18 cellular contexts compared by ENCODE assay signal in genomic region chr17:72671034-72671433, GRCh38.
"Had no signal": no experiment of that assay in that cellular context is flagged by ENCODE, and none has a peak within 500 bp of the region (broad histone marks: within the 10 kb centered on the region; RNA-seq: fewer than 3 reads in every experiment).

No MANE protein-coding gene starts in this region.

- H3K27ac ChIP-seq: coronary artery, esophagus muscularis mucosa, left ventricle myocardium inferior, neural progenitor cell, testis, vagina had no signal

- H3K4me3 ChIP-seq: coronary artery, esophagus muscularis mucosa, left ventricle myocardium inferior, neural progenitor cell, testis, vagina had no signal

- H2AFZ ChIP-seq: neural progenitor cell had no signal

- H3K27me3 ChIP-seq: esophagus muscularis mucosa, neural progenitor cell, testis, vagina had no signal

- H3K4me2 ChIP-seq: neural progenitor cell had no signal

- H3K9me3 ChIP-seq: esophagus muscularis mucosa, testis, vagina had no signal

- H3K36me3 ChIP-seq: esophagus muscularis mucosa, left ventricle myocardium inferior, neural progenitor cell, vagina had no signal

- H3K9ac ChIP-seq: neural progenitor cell had no signal

- H3K4me1 ChIP-seq: left ventricle myocardium inferior, neural progenitor cell, vagina had no signal

- DNase-seq: activated CD4-positive, alpha-beta memory T cell treated with anti-CD3 and anti-CD28 coated beads for 36 hours; activated CD4-positive, alpha-beta T cell treated with anti-CD3 and anti-CD28 coated beads for 48 hours; activated effector memory CD4-positive, alpha-beta T cell treated with anti-CD3 and anti-CD28 coated beads, Interleukin-2, amount 50 U/mL, for 16 hours; activated naive CD4-positive, alpha-beta T cell treated with anti-CD3 and anti-CD28 coated beads, Interleukin-2, amount 10 ng/mL, durations not matched to agents 7 days and 5 days; activated T-cell treated with anti-CD3 and anti-CD28 coated beads, Interleukin-2, amount 50 U/mL, for 48 hours; amygdala; cerebellar nuclear complex; glutamatergic neuron; hypothalamus; left ventricle myocardium inferior; naive thymus-derived CD8-positive, alpha-beta T cell; small intestine; testis; trophoblast cell had no signal
